In genomic region chr13:27018230-27018875, GRCh38 we compare ENCODE assay signal across 23 cellular contexts.
DNase-seq lines count a peak whose midpoint lies in the region; ATAC-seq, FAIRE-seq and TF ChIP-seq lines count a peak whose summit lies in the region.
"Had no signal": no experiment of that assay in that cellular context is flagged by ENCODE, and none has a peak within 500 bp of the region (broad histone marks: within the 10 kb centered on the region; RNA-seq: fewer than 3 reads in every experiment).

No MANE protein-coding gene starts in this region.

- H2BK120ac ChIP-seq in IMR-90 (ENCODE audit: low read depth, low read length): peak overlapping the region; percentile 39; the same call in 1 of the 2 replicates
- H2BK120ac ChIP-seq in mesenchymal stem cell (ENCODE audit: low read depth, low read length): no peak overlapping the region

- H2AK5ac ChIP-seq in IMR-90 (ENCODE audit: low read depth, low read length) (no peak overlapping the region), mesenchymal stem cell (ENCODE audit: low read length, severe bottlenecking) (no peak overlapping the region)

- H2AK9ac ChIP-seq in IMR-90 (replicated peaks; ENCODE audit: low read depth, low read length, poor library complexity): no peak overlapping the region

- no peaks in the 10 kb centered on the region for H3K27me3 ChIP-seq in IMR-90 (ENCODE audit: control insufficient read depth, insufficient read depth, low read length)
- H3K27me3 ChIP-seq in bronchial epithelial cell (ENCODE audit: control insufficient read depth, insufficient read depth, low read length): no peaks in the 10 kb centered on the region
- no peaks in the 10 kb centered on the region for H3K27me3 ChIP-seq in mesenchymal stem cell (ENCODE audit: control insufficient read depth in 1 of 2, insufficient read depth in 1 of 2, low read length in 2 of 2)
- no peaks in the 10 kb centered on the region for H3K27me3 ChIP-seq in upper lobe of right lung
- H3K27me3 ChIP-seq: spleen, thyroid gland had no signal

- H4K5ac ChIP-seq in IMR-90 (ENCODE audit: low read depth, low read length): peak overlapping the region; percentile 7; the same call in 1 of the 2 replicates

- peak overlapping the region; percentile 17; the same call in 1 of the 2 replicates for H3K4me2 ChIP-seq in IMR-90 (ENCODE audit: low read depth, low read length)
- no peak overlapping the region for H3K4me2 ChIP-seq in mesenchymal stem cell (ENCODE audit: low read length, poor library complexity, severe bottlenecking)

- no peak for TF ChIP-seq CTCF in IMR-90 (conservative IDR thresholded peaks at IDR 0.05; ENCODE audit: low read depth, low read length)
- TF ChIP-seq CTCF in bronchial epithelial cell (IDR thresholded peaks at IDR 0.05; ENCODE audit: insufficient read depth, low read length, severe bottlenecking): no peak
- TF ChIP-seq CTCF in upper lobe of right lung (IDR thresholded peaks at IDR 0.05): no peak

- H3K56ac ChIP-seq in IMR-90 (ENCODE audit: extremely low read depth, insufficient read depth, low read length): no peak overlapping the region

- no peak for TF ChIP-seq POLR2A in IMR-90 (IDR thresholded peaks at IDR 0.05; ENCODE audit: low read depth, low read length)

- DNase-seq in IMR-90 (no peak), bronchial epithelial cell (ENCODE audit: low read depth) (no peak), mesenchymal stem cell (peak; percentile 86), upper lobe of right lung (no peak), middle frontal gyrus (ENCODE audit: extremely low spot score, low spot score) (no peak)
- DNase-seq: activated CD4-positive, alpha-beta T cell treated with anti-CD3 and anti-CD28 coated beads, Interleukin-2, amount 10 ng/mL, durations not matched to agents 24 days and 14 days; activated naive CD4-positive, alpha-beta T cell treated with anti-CD3 and anti-CD28 coated beads, Interleukin-2, amount 50 U/mL, for 16 hours; CD4-positive, CD25-positive, alpha-beta regulatory T cell; DMS153; glutamatergic neuron; naive B cell; NCI-H187; NCI-H2227 treated with DMSO at 0.1 percent for 48 hours; NCI-H748 treated with DMSO at 0.1 percent for 48 hours; spleen; stimulated activated CD4-positive, alpha-beta T cell treated with anti-CD3 and anti-CD28 coated beads, Interleukin-4, amount 100 ng/mL, for 1 hour; stimulated activated naive CD4-positive, alpha-beta T cell treated with Interleukin-2 at 50 U/mL for 16 hours; thyroid gland had no signal

- H3K23ac ChIP-seq in IMR-90 (ENCODE audit: low read depth, low read length) (no peak overlapping the region), mesenchymal stem cell (ENCODE audit: low read length in 2 of 2) (no peak overlapping the region)

- in situ Hi-C loops in IMR-90 (cut with MboI; ENCODE audit: low sequenced_read_pairs): no loop called here

- H2BK5ac ChIP-seq in IMR-90 (ENCODE audit: low read depth, low read length, poor library complexity, severe bottlenecking): no peak overlapping the region
- no peak overlapping the region for H2BK5ac ChIP-seq in mesenchymal stem cell (ENCODE audit: low read depth, low read length, poor library complexity, severe bottlenecking)

- H3K9ac ChIP-seq in IMR-90 (ENCODE audit: low read depth, low read length): no peak overlapping the region
- H3K9ac ChIP-seq in mesenchymal stem cell (ENCODE audit: low read length): no peak overlapping the region

- ATAC-seq in IMR-90 (ENCODE audit: low read depth): no peak
- peak; percentile 20 for ATAC-seq in upper lobe of right lung
- no peak for ATAC-seq in GM21381 (IDR thresholded peaks at IDR 0.05; ENCODE audit: unreplicated experiment)
- no peak for ATAC-seq in HG03571 (IDR thresholded peaks at IDR 0.05; ENCODE audit: unreplicated experiment)
- ATAC-seq: Right ventricle myocardium inferior had no signal

- H3K79me1 ChIP-seq in IMR-90 (ENCODE audit: low read depth in 1 of 2, low read length in 2 of 2) (no peaks in the 10 kb centered on the region), mesenchymal stem cell (replicated peaks; ENCODE audit: low read length, poor library complexity, severe bottlenecking) (no peaks in the 10 kb centered on the region)

- intact Hi-C loops in IMR-90 (cut with micrococcal nuclease) (no loop called here), upper lobe of right lung (cut with DNase I) (no loop called here)

- H4K91ac ChIP-seq in IMR-90 (ENCODE audit: insufficient read depth, low read depth, low read length) (no peak overlapping the region), mesenchymal stem cell (ENCODE audit: low read length) (no peak overlapping the region)

- peak; percentile 40 for FAIRE-seq in bronchial epithelial cell (lab: Jason Lieb, UNC)
- FAIRE-seq: G401.6, H54 had no signal

- peak overlapping the region; percentile 31; the same call in 1 of the 2 replicates for H3K14ac ChIP-seq in IMR-90 (replicated peaks; ENCODE audit: low read depth, low read length)
- no peak overlapping the region for H3K14ac ChIP-seq in mesenchymal stem cell (ENCODE audit: low read length in 2 of 2)

- CTCF ChIA-PET in IMR-90 (lab: Yijun Ruan, JAX): no interaction called here

- no peak overlapping the region for H4K8ac ChIP-seq in IMR-90 (ENCODE audit: low read depth in 2 of 2, low read length in 2 of 2)
- H4K8ac ChIP-seq in mesenchymal stem cell (ENCODE audit: low read length): no peak overlapping the region

- no peak overlapping the region for H2BK15ac ChIP-seq in IMR-90 (ENCODE audit: low read depth, low read length)
- H2BK15ac ChIP-seq in mesenchymal stem cell (ENCODE audit: low read depth, poor library complexity, severe bottlenecking): no peak overlapping the region

- H2AFZ ChIP-seq in IMR-90 (replicated peaks; ENCODE audit: low read length, poor library complexity): no peak overlapping the region
- H2AFZ ChIP-seq in mesenchymal stem cell (ENCODE audit: low read depth, low read length): no peak overlapping the region

- WGBS in IMR-90 (ENCODE audit: extremely low coverage in 2 of 2, insufficient read length in 1 of 2), 2 experiments: 24% methylated on average over 6 of the region's 14 CpGs; no CpG with 5 or more reads in 1 of the 2 experiments
- WGBS in mesenchymal stem cell: 70% methylated on average over 9 of the region's 14 CpGs

- H3K4me1 ChIP-seq in IMR-90 (ENCODE audit: control insufficient read depth, insufficient read depth, low read length) (peaks cover 16% of the 10 kb centered on the region), mesenchymal stem cell (ENCODE audit: control insufficient read depth, insufficient read depth, low read depth, low read length) (peaks cover 5% of the 10 kb centered on the region), upper lobe of right lung (peaks cover 6% of the 10 kb centered on the region)
- H3K4me1 ChIP-seq: spleen, thyroid gland had no signal

- H3K9me3 ChIP-seq in IMR-90 (ENCODE audit: control insufficient read depth, insufficient read depth, low read length) (no peaks in the 10 kb centered on the region), mesenchymal stem cell (ENCODE audit: control insufficient read depth, low read length) (no peaks in the 10 kb centered on the region), upper lobe of right lung (no peaks in the 10 kb centered on the region)
- H3K9me3 ChIP-seq: spleen, thyroid gland had no signal

- POLR2A ChIA-PET in IMR-90 (lab: Charles Lee; ENCODE audit: unreplicated experiment): no interaction called here

- no peak for TF ChIP-seq RAD21 in IMR-90 (IDR thresholded peaks at IDR 0.05; ENCODE audit: low read length)

- H3K18ac ChIP-seq in IMR-90 (ENCODE audit: low read depth, low read length) (no peak overlapping the region), mesenchymal stem cell (ENCODE audit: low read depth in 1 of 2, low read length in 2 of 2) (peak overlapping the region in 1 of 2 experiments; percentile 60)

- H2BK20ac ChIP-seq in IMR-90 (ENCODE audit: low read depth, low read length): no peak overlapping the region

- dilution Hi-C loops in IMR-90 (cut with HindIII; ENCODE audit: low sequenced_read_pairs, unreplicated experiment): no loop called here

- no peaks in the 10 kb centered on the region for H3K36me3 ChIP-seq in IMR-90 (ENCODE audit: control insufficient read depth, insufficient read depth, low read length)
- H3K36me3 ChIP-seq in bronchial epithelial cell (ENCODE audit: control insufficient read depth, insufficient read depth, low read length): no peaks in the 10 kb centered on the region
- no peaks in the 10 kb centered on the region for H3K36me3 ChIP-seq in mesenchymal stem cell (ENCODE audit: control insufficient read depth in 1 of 2, insufficient read depth in 2 of 2, low read depth in 1 of 2, low read length in 2 of 2)
- H3K36me3 ChIP-seq in upper lobe of right lung: no peaks in the 10 kb centered on the region
- H3K36me3 ChIP-seq: spleen, thyroid gland had no signal

- H3K27ac ChIP-seq in IMR-90 (ENCODE audit: insufficient read depth, low read length) (peak overlapping the region; percentile 35; the same call in 1 of the 2 replicates), mesenchymal stem cell (ENCODE audit: low read length, poor library complexity, severe bottlenecking) (no peak overlapping the region), upper lobe of right lung (peak overlapping the region; percentile 47)
- H3K27ac ChIP-seq: spleen, thyroid gland had no signal

- H3K4me3 ChIP-seq in IMR-90 (ENCODE audit: insufficient read depth, low read depth, low read length): no peak overlapping the region
- no peak overlapping the region for H3K4me3 ChIP-seq in bronchial epithelial cell (ENCODE audit: low read depth, low read length)
- no peak overlapping the region for H3K4me3 ChIP-seq in mesenchymal stem cell (ENCODE audit: insufficient read depth in 1 of 2, low read depth in 1 of 2, low read length in 2 of 2)
- H3K4me3 ChIP-seq in upper lobe of right lung: no peak overlapping the region
- H3K4me3 ChIP-seq: spleen, thyroid gland had no signal

- no TSS peak for BruUV-seq in IMR-90 (replicated peaks; lab: Mats Ljungman, UMichigan)

- no peak overlapping the region for H2BK12ac ChIP-seq in mesenchymal stem cell (ENCODE audit: low read length in 2 of 2)

- peaks cover 12% of the 10 kb centered on the region for H4K20me1 ChIP-seq in IMR-90 (ENCODE audit: insufficient read depth, low read length)

- peaks cover 6% of the 10 kb centered on the region; the same call in 1 of the 2 replicates for H3K9me1 ChIP-seq in IMR-90 (ENCODE audit: insufficient read depth, low read length)

- H3K4ac ChIP-seq in IMR-90 (ENCODE audit: low read depth, low read length) (peak overlapping the region; percentile 48; the same call in 1 of the 2 replicates), mesenchymal stem cell (ENCODE audit: low read depth in 1 of 2, low read length in 2 of 2) (no peak overlapping the region)

TF ChIP-seq in IMR-90, 13 proteins besides CTCF, POLR2A, EP300 and RAD21:
- TF ChIP-seq RFX5 (IDR thresholded peaks at IDR 0.05; ENCODE audit: low read depth, low read length) (no peak), MAFK (IDR thresholded peaks at IDR 0.05; ENCODE audit: low read depth, low read length) (no peak)
TF ChIP-seq in IMR-90: peak in this region for 0.
